19 cellular contexts compared by ENCODE assay signal in the genomic region with DNA sequence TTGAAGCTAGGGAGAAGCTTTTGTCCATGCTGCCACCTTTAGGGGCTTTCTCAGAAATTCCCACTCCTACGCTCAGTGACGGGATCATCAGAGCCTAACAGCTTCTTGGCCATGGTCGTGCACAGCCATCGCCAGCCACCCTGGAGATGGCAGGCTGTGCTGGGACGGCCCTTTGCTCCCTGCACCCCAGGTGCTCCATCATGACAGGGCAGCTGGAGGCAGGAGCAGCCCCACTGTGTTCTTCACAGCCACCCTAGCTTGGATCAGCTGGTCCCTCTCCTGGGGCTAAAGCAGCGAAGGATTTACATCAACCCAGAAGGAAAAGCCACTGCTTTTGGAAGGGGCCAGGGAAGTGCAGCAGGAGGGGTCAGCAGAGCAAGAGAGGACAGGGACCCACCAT.
DNase-seq lines count a peak whose midpoint lies in the region; ATAC-seq, FAIRE-seq and TF ChIP-seq lines count a peak whose summit lies in the region.
"Had no signal": no experiment of that assay in that cellular context is flagged by ENCODE, and none has a peak within 500 bp of the region (broad histone marks: within the 10 kb centered on the region; RNA-seq: fewer than 3 reads in every experiment).

No MANE protein-coding gene starts in this region.

- no peak for TF ChIP-seq POLR2A in erythroblast (IDR thresholded peaks at IDR 0.05; ENCODE audit: low read length)

- no peak overlapping the region for H3K4me3 Mint-ChIP-seq in activated CD4-positive, alpha-beta T cell treated with anti-CD3 and anti-CD28 coated beads, Interleukin-2, amount 10 ng/mL, durations not matched to agents 7 days and 5 days
- H3K4me3 Mint-ChIP-seq: CD4-positive, CD25-positive, alpha-beta regulatory T cell had no signal

- H3K4me1 Mint-ChIP-seq in activated CD4-positive, alpha-beta T cell treated with anti-CD3 and anti-CD28 coated beads, Interleukin-2, amount 10 ng/mL, durations not matched to agents 7 days and 5 days: peaks cover 16% of the 10 kb centered on the region

- no peaks in the 10 kb centered on the region for H3K9me3 Mint-ChIP-seq in activated CD4-positive, alpha-beta T cell treated with anti-CD3 and anti-CD28 coated beads, Interleukin-2, amount 10 ng/mL, durations not matched to agents 7 days and 5 days

- peaks cover 66% of the 10 kb centered on the region for H3K4me1 ChIP-seq in BLaER1
- peaks cover 73% of the 10 kb centered on the region for H3K4me1 ChIP-seq in PC-9 (replicated peaks; ENCODE audit: insufficient read depth)
- H3K4me1 ChIP-seq in keratinocyte (ENCODE audit: control insufficient read depth, extremely low read depth, insufficient read depth, low read length): peaks cover 43% of the 10 kb centered on the region
- H3K4me1 ChIP-seq in psoas muscle: peaks cover 27% of the 10 kb centered on the region

- H3K9me3 ChIP-seq in BLaER1 (no peaks in the 10 kb centered on the region), PC-9 (ENCODE audit: insufficient read depth, low read depth) (no peaks in the 10 kb centered on the region), keratinocyte (ENCODE audit: control insufficient read depth, low read depth, low read length) (no peaks in the 10 kb centered on the region), psoas muscle (no peaks in the 10 kb centered on the region)

- dilution Hi-C loops in keratinocyte (cut with MboI; ENCODE audit: extremely low pct_ligation_motif_present, low sequenced_read_pairs): no loop called here

- no peak for FAIRE-seq in keratinocyte (lab: Jason Lieb, UNC)

- H3K36me3 ChIP-seq in BLaER1 (no peaks in the 10 kb centered on the region), PC-9 (ENCODE audit: low read depth) (no peaks in the 10 kb centered on the region), keratinocyte (ENCODE audit: control insufficient read depth in 2 of 2, extremely low read depth in 1 of 2, insufficient read depth in 2 of 2, low read length in 2 of 2) (no peaks in the 10 kb centered on the region), psoas muscle (ENCODE audit: insufficient read depth in 1 of 2, low read depth in 1 of 2) (no peaks in the 10 kb centered on the region)

- H3K4me2 ChIP-seq in BLaER1 (peak overlapping the region; percentile 36; the same call in 1 of the 2 replicates), PC-9 (peak overlapping the region; percentile 52), keratinocyte (ENCODE audit: control insufficient read depth, extremely low read depth, insufficient read depth, low read depth, low read length) (peak overlapping the region; percentile 70)

- intact Hi-C loops in PC-9 (cut with micrococcal nuclease; ENCODE audit: unreplicated experiment): loop anchor here (5.0 kb wide), 4 partner anchors 112 to 323 kb away; no protein-coding TSS in a partner anchor
- intact Hi-C loops in psoas muscle (cut with DNase I): loop anchor here in 1 of 2 donors (5.0 kb wide), 1 partner anchor 72 kb away; no protein-coding TSS in a partner anchor

- no peaks in the 10 kb centered on the region for H3K36me3 Mint-ChIP-seq in activated CD4-positive, alpha-beta T cell treated with anti-CD3 and anti-CD28 coated beads, Interleukin-2, amount 10 ng/mL, durations not matched to agents 7 days and 5 days (ENCODE audit: low read depth)
- H3K36me3 Mint-ChIP-seq: CD4-positive, CD25-positive, alpha-beta regulatory T cell had no signal

- H3K27ac ChIP-seq in BLaER1 (no peak overlapping the region), PC-9 (peak overlapping the region; percentile 77), keratinocyte (ENCODE audit: control insufficient read depth, insufficient read depth, low read length) (no peak overlapping the region), psoas muscle (peak overlapping the region; percentile 98)

- H3K9ac ChIP-seq in BLaER1: no peak overlapping the region
- H3K9ac ChIP-seq in keratinocyte (ENCODE audit: control insufficient read depth, extremely low read depth, insufficient read depth, low read length): no peak overlapping the region

- POLR2A ChIA-PET in PC-9 (lab: Charles Lee; ENCODE audit: unreplicated experiment): interaction anchor here (0.6 kb wide), 2 partner anchors 330 to 410 kb away, joined by 3 to 4 read pairs; no protein-coding TSS in a partner anchor
- POLR2A ChIA-PET in activated CD4-positive, alpha-beta T cell treated with anti-CD3 and anti-CD28 coated beads, Interleukin-2, amount 10 ng/mL, durations not matched to agents 7 days and 5 days (lab: Charles Lee): no interaction called here

- no TSS peak for BruUV-seq in PC-9 (replicated peaks; lab: Mats Ljungman, UMichigan)

- H4K20me1 ChIP-seq in BLaER1: no peaks in the 10 kb centered on the region
- H4K20me1 ChIP-seq in PC-9 (ENCODE audit: insufficient read depth): no peaks in the 10 kb centered on the region
- no peaks in the 10 kb centered on the region for H4K20me1 ChIP-seq in keratinocyte (ENCODE audit: control insufficient read depth, extremely low read depth, insufficient read depth, low read length)

- ATAC-seq in psoas muscle: no peak
- ATAC-seq: Panc1 had no signal

- no peaks in the 10 kb centered on the region for H3K79me2 ChIP-seq in PC-9 (ENCODE audit: low read depth)
- no peaks in the 10 kb centered on the region for H3K79me2 ChIP-seq in keratinocyte (ENCODE audit: control insufficient read depth, insufficient read depth, low read length)

- H3K4me3 ChIP-seq in BLaER1 (no peak overlapping the region), PC-9 (no peak overlapping the region), keratinocyte (ENCODE audit: control insufficient read depth in 2 of 3, extremely low read depth in 1 of 3, insufficient read depth in 2 of 3, low read depth in 1 of 3, low read length in 3 of 3) (no peak overlapping the region), psoas muscle (no peak overlapping the region)

- H3F3A ChIP-seq in PC-9 (ENCODE audit: insufficient read depth, low read depth): peaks cover 30% of the 10 kb centered on the region

- peaks cover 13% of the 10 kb centered on the region for H3K27me3 Mint-ChIP-seq in activated CD4-positive, alpha-beta T cell treated with anti-CD3 and anti-CD28 coated beads, Interleukin-2, amount 10 ng/mL, durations not matched to agents 7 days and 5 days

- no peak overlapping the region for H2AFZ ChIP-seq in PC-9
- no peak overlapping the region for H2AFZ ChIP-seq in keratinocyte (ENCODE audit: control insufficient read depth, low read length)

- CTCF ChIA-PET in PC-9 (lab: Charles Lee): interaction anchor here (0.5 kb wide), 1 partner anchor 454 kb away, joined by 6 read pairs; no protein-coding TSS in a partner anchor
- CTCF ChIA-PET in activated CD4-positive, alpha-beta T cell treated with anti-CD3 and anti-CD28 coated beads, Interleukin-2, amount 10 ng/mL, durations not matched to agents 7 days and 5 days (lab: Charles Lee): interaction anchor here (1.0 to 2.3 kb wide), 2 partner anchors 16 to 37 kb away, joined by 5 read pairs; no protein-coding TSS in a partner anchor

- DNase-seq in PC-9 (no peak), keratinocyte (ENCODE audit: low read depth, low spot score) (no peak), psoas muscle (no peak), erythroblast (lab: John Stamatoyannopoulos, UW) (no peak), T-helper 1 cell (no peak), dedifferentiated amniotic fluid mesenchymal stem cell (ENCODE audit: extremely low spot score) (no peak)
- no peak for DNase-seq in activated CD4-positive, alpha-beta T cell treated with anti-CD3 and anti-CD28 coated beads, Interleukin-2, amount 10 ng/mL, durations not matched to agents 7 days and 5 days
- DNase-seq: 8988T; CD4-positive, CD25-positive, alpha-beta regulatory T cell; COR-L47; GDM1; GOT3; KG1; MV-4-11; NCI-H1694 treated with DMSO at 0.1 percent for 48 hours; NCI-H2227 treated with DMSO at 0.1 percent for 48 hours; NCI-H524 had no signal

- H3K9me2 ChIP-seq in PC-9 (ENCODE audit: insufficient read depth): no peaks in the 10 kb centered on the region

- H3K9me1 ChIP-seq in keratinocyte (ENCODE audit: control insufficient read depth, extremely low read depth, insufficient read depth, low read length): no peaks in the 10 kb centered on the region

- no peak for TF ChIP-seq CTCF in PC-9 (conservative IDR thresholded peaks at IDR 0.05)
- no peak for TF ChIP-seq CTCF in keratinocyte (optimal IDR thresholded peaks at IDR 0.05 in 1 of 3, IDR thresholded peaks at IDR 0.05 in 1 of 3, conservative IDR thresholded peaks at IDR 0.05 in 1 of 3; ENCODE audit: extremely low read depth in 1 of 3, insufficient read depth in 2 of 3, low read length in 3 of 3)
- no peak for TF ChIP-seq CTCF in psoas muscle (IDR thresholded peaks at IDR 0.05)

- 67 to 95% (median 87%) methylated on average over 6 of the region's 6 CpGs for WGBS in psoas muscle, 3 donors

- no peak overlapping the region for H3K27ac Mint-ChIP-seq in activated CD4-positive, alpha-beta T cell treated with anti-CD3 and anti-CD28 coated beads, Interleukin-2, amount 10 ng/mL, durations not matched to agents 7 days and 5 days
- H3K27ac Mint-ChIP-seq: CD4-positive, CD25-positive, alpha-beta regulatory T cell had no signal

- no peaks in the 10 kb centered on the region for H3K27me3 ChIP-seq in BLaER1
- H3K27me3 ChIP-seq in PC-9 (ENCODE audit: insufficient read depth, low read depth): no peaks in the 10 kb centered on the region
- H3K27me3 ChIP-seq in keratinocyte (ENCODE audit: control insufficient read depth, extremely low read depth, insufficient read depth, low read length): no peaks in the 10 kb centered on the region
- H3K27me3 ChIP-seq in psoas muscle (ENCODE audit: insufficient read depth in 3 of 3, low read length in 2 of 3): no peaks in the 10 kb centered on the region

Comparison
In these comparisons a context has a peak if more than half of its experiments do, and no peak if none do; other contexts are left out.
1. H3K27ac ChIP-seq: peak in PC-9 (single experiment) and psoas muscle (single experiment); none in BLaER1 (single experiment) and keratinocyte (single experiment).
2. Peak in every context shown above with its lines, with median percentiles within 50 percentile points of each other: H3K4me2 ChIP-seq.